1 cellular context compared by ENCODE assay signal in the genomic region with DNA sequence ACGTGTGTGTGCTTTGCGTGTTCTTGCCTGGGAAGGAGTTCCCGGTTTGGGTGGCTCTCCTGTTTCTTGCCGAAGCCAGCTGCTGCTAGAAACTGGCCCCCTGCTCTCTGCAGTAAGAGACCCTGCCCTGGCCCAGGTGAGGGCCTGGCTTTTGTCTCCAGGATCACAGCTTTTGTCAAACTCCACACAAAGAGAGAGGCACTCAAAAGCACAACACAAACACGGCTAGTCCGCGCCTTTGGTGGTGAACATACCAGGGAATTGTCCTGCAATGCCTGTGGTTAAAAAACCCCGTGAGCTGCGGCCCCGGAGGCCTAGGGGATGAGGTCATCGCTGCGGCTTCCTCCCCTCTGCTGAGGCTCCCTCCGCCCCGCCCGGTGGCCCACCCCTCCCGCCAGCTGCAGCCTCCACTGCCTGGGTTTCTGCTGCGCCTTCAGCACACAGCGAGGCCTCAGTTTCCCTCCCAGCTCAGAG.
TF ChIP-seq lines count a peak whose summit lies in the region.

No MANE protein-coding gene starts in this region.

TF ChIP-seq in WTC11, 78 proteins besides CTCF, POLR2A, EP300 and RAD21 (continued from another document):
- no peak for TF ChIP-seq MXD4 (CRISPR knock-in tag; IDR thresholded peaks at IDR 0.05; ENCODE audit: borderline replicate concordance)
- TF ChIP-seq NR2C2 (CRISPR knock-in tag; IDR thresholded peaks at IDR 0.05), result no peak
